In the genomic region with DNA sequence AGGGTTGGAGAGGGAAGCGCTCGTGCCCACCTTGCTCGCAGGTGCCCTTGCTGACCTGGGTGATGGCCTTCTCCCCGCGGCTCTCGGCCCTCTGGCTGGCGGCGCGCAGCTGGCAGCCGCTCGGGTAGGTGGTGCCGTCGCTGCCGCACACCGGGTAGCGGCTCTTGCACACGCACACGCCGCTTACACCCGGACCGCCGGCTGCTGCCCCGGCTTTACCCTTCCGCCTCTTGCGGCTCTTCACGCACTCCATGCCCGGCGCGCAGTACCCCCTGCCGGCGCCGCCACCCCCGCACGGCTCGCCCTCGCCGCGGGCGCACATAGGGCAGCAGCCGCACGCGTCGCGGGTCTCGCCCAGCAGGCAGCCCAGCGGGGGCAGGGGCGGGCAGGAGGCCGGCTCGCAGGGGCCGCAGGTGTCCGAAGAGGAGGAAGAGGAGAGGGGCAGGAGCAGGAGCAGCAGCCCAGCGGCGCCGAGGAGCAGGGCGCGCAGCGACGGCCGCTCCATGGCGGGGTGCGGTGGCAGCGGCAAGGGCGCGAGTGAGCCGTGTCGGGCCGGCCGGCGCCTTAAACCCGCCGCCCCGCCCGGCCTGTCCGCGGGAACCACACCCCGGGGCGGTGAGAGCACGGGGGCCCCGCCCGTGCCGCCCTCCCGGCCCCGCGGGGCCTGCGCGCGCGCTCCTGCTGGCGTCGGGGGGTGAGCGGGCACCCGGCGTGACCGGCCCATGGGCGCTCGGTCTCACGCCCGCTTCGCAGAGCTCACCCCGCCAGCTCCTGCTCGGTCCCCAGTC, we compare ENCODE assay signal across 8 cellular contexts. TPM values are rescaled to one million over a fixed set of nuclear protein-coding genes. Genes with fewer than 3 reads are reported as not detected.
DNase-seq lines count a peak whose midpoint lies in the region; ATAC-seq and TF ChIP-seq lines count a peak whose summit lies in the region.

A gene with protein sequence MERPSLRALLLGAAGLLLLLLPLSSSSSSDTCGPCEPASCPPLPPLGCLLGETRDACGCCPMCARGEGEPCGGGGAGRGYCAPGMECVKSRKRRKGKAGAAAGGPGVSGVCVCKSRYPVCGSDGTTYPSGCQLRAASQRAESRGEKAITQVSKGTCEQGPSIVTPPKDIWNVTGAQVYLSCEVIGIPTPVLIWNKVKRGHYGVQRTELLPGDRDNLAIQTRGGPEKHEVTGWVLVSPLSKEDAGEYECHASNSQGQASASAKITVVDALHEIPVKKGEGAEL (minus strand): TSS at position 539 of the 788 bp plus-strand sequence. CDS start 34 bp downstream, at position 505.

- intact Hi-C loops in activated CD4-positive, alpha-beta T cell treated with anti-CD3 and anti-CD28 coated beads for 36 hours (cut with DNase I, micrococcal nuclease) = no loop called here

- H3K36me3 Mint-ChIP-seq in activated CD4-positive, alpha-beta T cell treated with anti-CD3 and anti-CD28 coated beads for 36 hours (ENCODE audit: low read depth) = no peaks in the 10 kb centered on the region
- no peaks in the 10 kb centered on the region for H3K36me3 Mint-ChIP-seq in T-helper 2 cell treated with Interferon-gamma antibody and Interleukin-4, amounts not matched to agents 5 μg/mL and 100 μg/mL, for 36 hours (ENCODE audit: low read depth)
- H3K36me3 Mint-ChIP-seq in mesothelial cell of epicardium (no peaks in the 10 kb centered on the region), type B pancreatic cell (peaks cover 5% of the 10 kb centered on the region)

- DNase-seq in activated CD4-positive, alpha-beta T cell treated with anti-CD3 and anti-CD28 coated beads for 36 hours = peak; percentile 25
- no peak for DNase-seq in activated CD4-positive, alpha-beta T cell treated with anti-CD3 and anti-CD28 coated beads, Interleukin-2, amount 50 U/mL, for 4 hours
- no peak for DNase-seq in T-helper 2 cell treated with Interferon-gamma antibody and Interleukin-4, amounts not matched to agents 5 μg/mL and 100 μg/mL, for 36 hours (ENCODE audit: low spot score)
- DNase-seq in epithelial cell of proximal tubule (ENCODE audit: low read depth) (no peak), mesothelial cell of epicardium (ENCODE audit: low spot score in 2 of 2, unreplicated experiment in 2 of 2) (peak in 1 of 2 experiments; percentile 61), type B pancreatic cell (ENCODE audit: extremely low spot score, unreplicated experiment) (no peak)
- no peak for DNase-seq in stimulated activated naive CD4-positive, alpha-beta T cell treated with Interleukin-2 at 50 U/mL for 16 hours (lab: John Stamatoyannopoulos, UW)

- H3K4me3 Mint-ChIP-seq in activated CD4-positive, alpha-beta T cell treated with anti-CD3 and anti-CD28 coated beads for 36 hours = peak within 1 kb of the TSS; percentile 68
- H3K4me3 Mint-ChIP-seq in T-helper 2 cell treated with Interferon-gamma antibody and Interleukin-4, amounts not matched to agents 5 μg/mL and 100 μg/mL, for 36 hours = peak within 1 kb of the TSS; percentile 84
- H3K4me3 Mint-ChIP-seq in mesothelial cell of epicardium = peak within 1 kb of the TSS; percentile 82
- peak within 1 kb of the TSS; percentile 95 for H3K4me3 Mint-ChIP-seq in type B pancreatic cell

- H3K27ac Mint-ChIP-seq in activated CD4-positive, alpha-beta T cell treated with anti-CD3 and anti-CD28 coated beads for 36 hours = no peak within 1 kb of the TSS
- H3K27ac Mint-ChIP-seq in T-helper 2 cell treated with Interferon-gamma antibody and Interleukin-4, amounts not matched to agents 5 μg/mL and 100 μg/mL, for 36 hours = no peak within 1 kb of the TSS
- H3K27ac Mint-ChIP-seq in mesothelial cell of epicardium (peak within 1 kb of the TSS; percentile 95), type B pancreatic cell (peak within 1 kb of the TSS; percentile 94)

- TF ChIP-seq CTCF in epithelial cell of proximal tubule (conservative IDR thresholded peaks at IDR 0.05; ENCODE audit: low read depth, low read length) (no peak), mesothelial cell of epicardium (IDR thresholded peaks at IDR 0.05; ENCODE audit: unreplicated experiment) (no peak), type B pancreatic cell (conservative IDR thresholded peaks at IDR 0.05) (peak; percentile 11)

- peak within 1 kb of the TSS; percentile 98 for H3K4me3 ChIP-seq in epithelial cell of proximal tubule (ENCODE audit: low read depth, low read length)

- H3K27me3 Mint-ChIP-seq in activated CD4-positive, alpha-beta T cell treated with anti-CD3 and anti-CD28 coated beads for 36 hours = peaks cover 51% of the 10 kb centered on the region
- peaks cover 76% of the 10 kb centered on the region for H3K27me3 Mint-ChIP-seq in T-helper 2 cell treated with Interferon-gamma antibody and Interleukin-4, amounts not matched to agents 5 μg/mL and 100 μg/mL, for 36 hours (ENCODE audit: low read depth)
- H3K27me3 Mint-ChIP-seq in mesothelial cell of epicardium (ENCODE audit: low read depth) (peaks cover 18% of the 10 kb centered on the region), type B pancreatic cell (peaks cover 25% of the 10 kb centered on the region)

- ATAC-seq in activated CD4-positive, alpha-beta T cell treated with anti-CD3 and anti-CD28 coated beads for 36 hours = peak; percentile 53
- ATAC-seq in HG03108 (IDR thresholded peaks at IDR 0.05; ENCODE audit: unreplicated experiment) = peak; percentile 11

- H3K4me1 Mint-ChIP-seq in activated CD4-positive, alpha-beta T cell treated with anti-CD3 and anti-CD28 coated beads for 36 hours = peaks cover 9% of the 10 kb centered on the region
- peaks cover 10% of the 10 kb centered on the region for H3K4me1 Mint-ChIP-seq in T-helper 2 cell treated with Interferon-gamma antibody and Interleukin-4, amounts not matched to agents 5 μg/mL and 100 μg/mL, for 36 hours (ENCODE audit: low read depth)
- peaks cover 47% of the 10 kb centered on the region for H3K4me1 Mint-ChIP-seq in mesothelial cell of epicardium
- H3K4me1 Mint-ChIP-seq in type B pancreatic cell (ENCODE audit: unreplicated experiment) = peaks cover 28% of the 10 kb centered on the region

- CTCF ChIA-PET in activated CD4-positive, alpha-beta T cell treated with anti-CD3 and anti-CD28 coated beads for 36 hours (lab: Charles Lee) = interaction anchor here (0.6 to 1.5 kb wide), 2 partner anchors 54 to 150 kb away, joined by 3 to 7 read pairs; no protein-coding TSS in a partner anchor

- no peaks in the 10 kb centered on the region for H3K9me3 Mint-ChIP-seq in activated CD4-positive, alpha-beta T cell treated with anti-CD3 and anti-CD28 coated beads for 36 hours (ENCODE audit: low read depth)
- H3K9me3 Mint-ChIP-seq in T-helper 2 cell treated with Interferon-gamma antibody and Interleukin-4, amounts not matched to agents 5 μg/mL and 100 μg/mL, for 36 hours = no peaks in the 10 kb centered on the region
- no peaks in the 10 kb centered on the region for H3K9me3 Mint-ChIP-seq in mesothelial cell of epicardium
- no peaks in the 10 kb centered on the region for H3K9me3 Mint-ChIP-seq in type B pancreatic cell

- POLR2A ChIA-PET in activated CD4-positive, alpha-beta T cell treated with anti-CD3 and anti-CD28 coated beads for 36 hours (lab: Charles Lee) = no interaction called here

RNA-seq across cellular contexts. Expression of the gene that starts here (rescaled TPM):
- not detected for total RNA-seq in activated CD4-positive, alpha-beta T cell treated with anti-CD3 and anti-CD28 coated beads for 36 hours
- total RNA-seq in epithelial cell of proximal tubule = 609 and 1,471 TPM in 2 replicates
- total RNA-seq in mesothelial cell of epicardium = 98.5 to 114 TPM (median 107 TPM) in 3 replicates
- total RNA-seq in type B pancreatic cell (ENCODE audit: low replicate concordance) = 63.0 and 108 TPM in 2 replicates

Comparison
In these comparisons a context has a peak if more than half of its experiments do, and no peak if none do; other contexts are left out.
1. RNA of the gene that starts here (total RNA-seq): 609 to 1,471 TPM in epithelial cell of proximal tubule, 98.5 to 114 TPM in mesothelial cell of epicardium and 63.0 to 108 TPM in type B pancreatic cell; not detected in activated CD4-positive, alpha-beta T cell treated with anti-CD3 and anti-CD28 coated beads for 36 hours; every median in the first group is over 10 times any median in the second.
2. Peak in DNase-seq and ATAC-seq in activated CD4-positive, alpha-beta T cell treated with anti-CD3 and anti-CD28 coated beads for 36 hours; RNA of the gene not detected or under 1 TPM.
3. H3K27ac Mint-ChIP-seq: peak in mesothelial cell of epicardium (single experiment) and type B pancreatic cell (single experiment); none in activated CD4-positive, alpha-beta T cell treated with anti-CD3 and anti-CD28 coated beads for 36 hours (single experiment) and T-helper 2 cell treated with Interferon-gamma antibody and Interleukin-4, amounts not matched to agents 5 μg/mL and 100 μg/mL, for 36 hours (single experiment).
4. Peak in every context shown above with its lines, with median percentiles within 50 percentile points of each other: H3K4me3 Mint-ChIP-seq.